In genomic region chr6:167699141-167700036, GRCh38 we compare ENCODE assay signal across 8 cellular contexts.
A peak's percentile ranks its signal among the peaks of the same experiment; 100 is the strongest.
DNase-seq lines count a peak whose midpoint lies in the region; ATAC-seq and TF ChIP-seq lines count a peak whose summit lies in the region.

No MANE protein-coding gene starts in this region.

- H3K27ac ChIP-seq in RWPE2 (ENCODE audit: poor library complexity, severe bottlenecking) (peak overlapping the region; percentile 52), ascending aorta (peak overlapping the region; percentile 49 to 51), right lobe of liver (peak overlapping the region; percentile 36 to 55 (median 41))

- no peaks in the 10 kb centered on the region for H3K36me3 ChIP-seq in RWPE2 (ENCODE audit: low read depth)
- no peaks in the 10 kb centered on the region for H3K36me3 ChIP-seq in ascending aorta
- no peaks in the 10 kb centered on the region for H3K36me3 ChIP-seq in right lobe of liver

- H3K4me3 ChIP-seq in RWPE2 (ENCODE audit: severe bottlenecking) (no peak overlapping the region), ascending aorta (peak overlapping the region in 1 of 2 donors; percentile 37), right lobe of liver (no peak overlapping the region)

- 21% methylated on average over 13 of the region's 21 CpGs for WGBS in right lobe of liver (ENCODE audit: insufficient coverage, low coverage, low lambda C conversion rate, missing lambda C conversion rate)

- TF ChIP-seq CTCF in RWPE2 (IDR thresholded peaks at IDR 0.05; ENCODE audit: poor library complexity, severe bottlenecking): no peak
- no peak for TF ChIP-seq CTCF in ascending aorta (IDR thresholded peaks at IDR 0.05)
- TF ChIP-seq CTCF in right lobe of liver (IDR thresholded peaks at IDR 0.05): no peak

- intact Hi-C loops in ascending aorta (cut with DNase I): no loop called here
- intact Hi-C loops in right lobe of liver (cut with DNase I): no loop called here

- no peak for DNase-seq in RWPE2 (ENCODE audit: low spot score)
- peak; percentile 41 to 82 for DNase-seq in ascending aorta (ENCODE audit: low spot score in 2 of 2)
- peak; percentile 61 to 73 (median 67) for DNase-seq in right lobe of liver
- peak; percentile 35 to 54 for DNase-seq in stimulated activated CD8-positive, alpha-beta memory T cell treated with anti-CD3 and anti-CD28 coated beads, Interleukin-15, amount 100 ng/mL, for 4 hours (ENCODE audit: low read depth in 2 of 2)
- no peak for DNase-seq in NCI-H1436 (lab: John Stamatoyannopoulos, UW)
- DNase-seq in cerebellar nuclear complex (lab: John Stamatoyannopoulos, UW): no peak

- no peak for TF ChIP-seq POLR2A in right lobe of liver (IDR thresholded peaks at IDR 0.05)

- no peaks in the 10 kb centered on the region for H3K9me3 ChIP-seq in RWPE2 (ENCODE audit: severe bottlenecking)
- H3K9me3 ChIP-seq in ascending aorta: no peaks in the 10 kb centered on the region
- no peaks in the 10 kb centered on the region for H3K9me3 ChIP-seq in right lobe of liver

- peaks cover 17% of the 10 kb centered on the region for H3K4me1 ChIP-seq in RWPE2 (ENCODE audit: insufficient read depth, poor library complexity, severe bottlenecking)
- no peaks in the 10 kb centered on the region for H3K4me1 ChIP-seq in ascending aorta
- no peaks in the 10 kb centered on the region for H3K4me1 ChIP-seq in right lobe of liver

- H3K27me3 ChIP-seq in RWPE2 (ENCODE audit: insufficient read depth, poor library complexity, severe bottlenecking) (no peaks in the 10 kb centered on the region), ascending aorta (no peaks in the 10 kb centered on the region), right lobe of liver (no peaks in the 10 kb centered on the region)

- peak; percentile 92 for ATAC-seq in GM18519 (IDR thresholded peaks at IDR 0.05; ENCODE audit: low FRiP score, unreplicated experiment)
- peak; percentile 97 for ATAC-seq in HG02938 (IDR thresholded peaks at IDR 0.05; ENCODE audit: unreplicated experiment)
- peak; percentile 62 for ATAC-seq in RWPE2 (ENCODE audit: low read depth)
- peak; percentile 88 to 94 (median 90) for ATAC-seq in right lobe of liver

Comparison
In these comparisons a context has a peak if more than half of its experiments do, and no peak if none do; other contexts are left out.
1. DNase-seq: peak in ascending aorta (2 of 2), right lobe of liver (3 of 3) and stimulated activated CD8-positive, alpha-beta memory T cell treated with anti-CD3 and anti-CD28 coated beads, Interleukin-15, amount 100 ng/mL, for 4 hours (2 of 2); none in RWPE2 (single experiment), NCI-H1436 (single experiment) and cerebellar nuclear complex (0 of 2).
2. Peak in every context shown above with its lines, with median percentiles within 50 percentile points of each other: ATAC-seq and H3K27ac ChIP-seq.